Comparison of ENCODE assay signal across 8 cellular contexts in genomic region chr3:15796771-15797599, GRCh38. TPM values are rescaled to one million over a fixed set of nuclear protein-coding genes. Genes with fewer than 3 reads are reported as not detected.
A peak's percentile ranks its signal among the peaks of the same experiment; 100 is the strongest.
DNase-seq lines count a peak whose midpoint lies in the region; ATAC-seq and TF ChIP-seq lines count a peak whose summit lies in the region.

No MANE protein-coding gene starts in this region.

- H3K36me3 Mint-ChIP-seq in naive B cell = peaks cover 5 to 7% of the 10 kb centered on the region in 2 donors

- H3K4me1 Mint-ChIP-seq in naive B cell = peaks cover 26 to 60% (median 54%) of the 10 kb centered on the region in 3 donors

- H3K27me3 Mint-ChIP-seq in naive B cell = no peaks in the 10 kb centered on the region

- H3K4me3 Mint-ChIP-seq in naive B cell = peak overlapping the region; percentile 57 to 80 (median 70)

- peaks cover 32% of the 10 kb centered on the region for H3K4me1 ChIP-seq in HUES48 (ENCODE audit: control insufficient read depth, insufficient read depth, low read length)

- TF ChIP-seq CTCF in VCaP (conservative IDR thresholded peaks at IDR 0.05) = no peak

- peak overlapping the region; percentile 60; the same call in 1 of the 2 replicates for H3K9ac ChIP-seq in HUES48 (ENCODE audit: low read depth, low read length)

- ATAC-seq in esophagus mucosa (peak; percentile 69), naive B cell (ENCODE audit: low read depth in 2 of 2) (no peak), HG03460 (IDR thresholded peaks at IDR 0.05; ENCODE audit: unreplicated experiment) (no peak)

- peak overlapping the region; percentile 80 to 99 (median 96) for H3K27ac Mint-ChIP-seq in naive B cell

- H3K27me3 ChIP-seq in HUES48 (ENCODE audit: control insufficient read depth, insufficient read depth, low read length) = no peaks in the 10 kb centered on the region

- DNase-seq in EH (ENCODE audit: low read depth) = peak; percentile 74
- DNase-seq in naive B cell = no peak
- no peak for DNase-seq in NCI-H2196 treated with DMSO at 0.1 percent for 48 hours (lab: John Stamatoyannopoulos, UW; ENCODE audit: unreplicated experiment)
- DNase-seq in posterior vena cava (ENCODE audit: low spot score) = no peak

- H3K9me3 ChIP-seq in HUES48 (ENCODE audit: control insufficient read depth, insufficient read depth, low read length) = no peaks in the 10 kb centered on the region

- H3K9me3 Mint-ChIP-seq in naive B cell = no peaks in the 10 kb centered on the region

- peak overlapping the region; percentile 94 for H3K27ac ChIP-seq in HUES48 (ENCODE audit: low read depth, low read length)
- peak overlapping the region; percentile 79 for H3K27ac ChIP-seq in VCaP

- intact Hi-C loops in posterior vena cava (cut with DNase I) = loop anchor here in 1 of 2 donors (10.0 kb wide), 1 partner anchor 162 kb away; no protein-coding TSS in a partner anchor

- H3K4me3 ChIP-seq in HUES48 (ENCODE audit: low read depth, low read length) = peak overlapping the region; percentile 42

- H3K36me3 ChIP-seq in HUES48 (ENCODE audit: control insufficient read depth, insufficient read depth, low read length) = peaks cover 10% of the 10 kb centered on the region; the same call in 1 of the 2 replicates

RNA-seq across cellular contexts. Expression of gene ANKRD28, which starts 0.8 kb away (rescaled TPM):
- 29.2 TPM for total RNA-seq in esophagus mucosa
- polyA plus RNA-seq in naive B cell (ENCODE audit: low read depth in 6 of 6) = 10 to 100 TPM in 3 of 6 donors, 1 to 10 TPM in 3; 5.6 to 13.2 (median 10.5) TPM
- 10 to 100 TPM; 40.9 to 45.0 TPM for total RNA-seq in posterior vena cava
